Comparison of ENCODE assay signal across 1 cellular context in genomic region chr20:61514805-61515505, GRCh38.
TF ChIP-seq lines count a peak whose summit lies in the region.

No MANE protein-coding gene starts in this region.

TF ChIP-seq in GM23338, 12 proteins besides CTCF, POLR2A, EP300 and RAD21 (continued from another document):
- no peak for TF ChIP-seq ZNF462 (CRISPR knock-in tag; IDR thresholded peaks at IDR 0.05)
- no peak for TF ChIP-seq POLR2AphosphoS5 (IDR thresholded peaks at IDR 0.05; ENCODE audit: low read depth)
- TF ChIP-seq ZNF114 (CRISPR knock-in tag; IDR thresholded peaks at IDR 0.05): no peak
- no peak for TF ChIP-seq REST (IDR thresholded peaks at IDR 0.05; ENCODE audit: unreplicated experiment)
- TF ChIP-seq EZH2phosphoT487 (IDR thresholded peaks at IDR 0.05; ENCODE audit: unreplicated experiment): no peak
- TF ChIP-seq CREB1 (CRISPR knock-in tag; IDR thresholded peaks at IDR 0.05; ENCODE audit: low read depth): no peak
